Comparison of ENCODE assay signal across 1 cellular context in genomic region chr1:116292929-116293725, GRCh38.
TF ChIP-seq lines count a peak whose summit lies in the region.

No MANE protein-coding gene starts in this region.

TF ChIP-seq in HepG2, 621 proteins besides CTCF, POLR2A, EP300 and RAD21 (continued from another document and continues in another):
- TF ChIP-seq ZNF275 (CRISPR knock-in tag; IDR thresholded peaks at IDR 0.05; ENCODE audit: borderline replicate concordance) (no peak), ZNF232 (CRISPR knock-in tag; IDR thresholded peaks at IDR 0.05; ENCODE audit: borderline replicate concordance) (0 out of 2 replicates have a peak, but pooled peaks have one; percentile 27), IRX3 (CRISPR knock-in tag; IDR thresholded peaks at IDR 0.05; ENCODE audit: borderline replicate concordance, low read depth) (no peak), ZBTB46 (CRISPR knock-in tag; IDR thresholded peaks at IDR 0.05; ENCODE audit: borderline replicate concordance) (no peak), ZBTB8A (CRISPR knock-in tag; IDR thresholded peaks at IDR 0.05; ENCODE audit: borderline replicate concordance, low read depth) (no peak), MBNL3 (CRISPR knock-in tag; conservative IDR thresholded peaks at IDR 0.05) (no peak), SNAPC5 (CRISPR knock-in tag; IDR thresholded peaks at IDR 0.05; ENCODE audit: borderline replicate concordance) (no peak), AGO2 (optimal IDR thresholded peaks at IDR 0.05; ENCODE audit: low read depth, low read length) (no peak), SUZ12 (IDR thresholded peaks at IDR 0.05; ENCODE audit: low read depth, low read length) (no peak), ETS1 (CRISPR knock-in tag; IDR thresholded peaks at IDR 0.05) (no peak), KDM3A (CRISPR knock-in tag; IDR thresholded peaks at IDR 0.05; ENCODE audit: low read depth) (0 out of 2 replicates have a peak, but pooled peaks have one; percentile 59), ZBTB40 (IDR thresholded peaks at IDR 0.05) (no peak), ZBTB40 (CRISPR knock-in tag; IDR thresholded peaks at IDR 0.05) (peak; percentile 66; the same call in 1 of the 2 replicates), GABPA (IDR thresholded peaks at IDR 0.05; ENCODE audit: low read depth, low read length) (no peak), GABPA (CRISPR knock-in tag; IDR thresholded peaks at IDR 0.05; ENCODE audit: low read depth) (0 out of 2 replicates have a peak, but pooled peaks have one; percentile 40), ZNF451 (CRISPR knock-in tag; IDR thresholded peaks at IDR 0.05) (no peak), ZNF138 (CRISPR knock-in tag; IDR thresholded peaks at IDR 0.05; ENCODE audit: low read depth) (no peak), ZNF709 (CRISPR knock-in tag; IDR thresholded peaks at IDR 0.05) (0 out of 2 replicates have a peak, but pooled peaks have one; percentile 40), SIX4 (CRISPR knock-in tag; IDR thresholded peaks at IDR 0.05) (peak; percentile 65), SAP130 (CRISPR knock-in tag; IDR thresholded peaks at IDR 0.05; ENCODE audit: low read depth) (peak; percentile 78), TBL1XR1 (IDR thresholded peaks at IDR 0.05; ENCODE audit: borderline replicate concordance, low read length, partially characterized antibody) (peak; percentile 87), ZNF570 (CRISPR knock-in tag; IDR thresholded peaks at IDR 0.05; ENCODE audit: borderline replicate concordance) (no peak), ZNF75D (CRISPR knock-in tag; IDR thresholded peaks at IDR 0.05; ENCODE audit: borderline replicate concordance) (no peak), ATF7 (IDR thresholded peaks at IDR 0.05) (no peak), ATF7 (CRISPR knock-in tag; IDR thresholded peaks at IDR 0.05) (no peak), ZNF33B (CRISPR knock-in tag; IDR thresholded peaks at IDR 0.05) (no peak), ZNF781 (CRISPR knock-in tag; IDR thresholded peaks at IDR 0.05; ENCODE audit: borderline replicate concordance, not compliant biosample characterization) (no peak), MEF2D (CRISPR knock-in tag; IDR thresholded peaks at IDR 0.05) (peak; percentile 99), NR3C1 (CRISPR knock-in tag; IDR thresholded peaks at IDR 0.05) (no peak), BRCA1 (CRISPR knock-in tag; IDR thresholded peaks at IDR 0.05) (no peak), RARA (CRISPR knock-in tag; IDR thresholded peaks at IDR 0.05) (peak; percentile 98), POLR2G (IDR thresholded peaks at IDR 0.05; ENCODE audit: low read depth, low read length) (no peak), ZMYM3 (CRISPR knock-in tag; IDR thresholded peaks at IDR 0.05) (peak; percentile 76; the same call in 1 of the 2 replicates), GRHL1 (CRISPR knock-in tag; conservative IDR thresholded peaks at IDR 0.05) (no peak), SPEN (CRISPR knock-in tag; IDR thresholded peaks at IDR 0.05; ENCODE audit: low read depth) (peak; percentile 53; the same call in 1 of the 2 replicates), MXD3 (CRISPR knock-in tag; IDR thresholded peaks at IDR 0.05) (no peak), ZNF207 (IDR thresholded peaks at IDR 0.05; ENCODE audit: borderline replicate concordance) (no peak), ZNF557 (CRISPR knock-in tag; IDR thresholded peaks at IDR 0.05) (peak; percentile 84; the same call in 1 of the 2 replicates), ZNF260 (CRISPR knock-in tag; IDR thresholded peaks at IDR 0.05; ENCODE audit: borderline replicate concordance, low read depth) (no peak)
- TF ChIP-seq, protein P1, sequence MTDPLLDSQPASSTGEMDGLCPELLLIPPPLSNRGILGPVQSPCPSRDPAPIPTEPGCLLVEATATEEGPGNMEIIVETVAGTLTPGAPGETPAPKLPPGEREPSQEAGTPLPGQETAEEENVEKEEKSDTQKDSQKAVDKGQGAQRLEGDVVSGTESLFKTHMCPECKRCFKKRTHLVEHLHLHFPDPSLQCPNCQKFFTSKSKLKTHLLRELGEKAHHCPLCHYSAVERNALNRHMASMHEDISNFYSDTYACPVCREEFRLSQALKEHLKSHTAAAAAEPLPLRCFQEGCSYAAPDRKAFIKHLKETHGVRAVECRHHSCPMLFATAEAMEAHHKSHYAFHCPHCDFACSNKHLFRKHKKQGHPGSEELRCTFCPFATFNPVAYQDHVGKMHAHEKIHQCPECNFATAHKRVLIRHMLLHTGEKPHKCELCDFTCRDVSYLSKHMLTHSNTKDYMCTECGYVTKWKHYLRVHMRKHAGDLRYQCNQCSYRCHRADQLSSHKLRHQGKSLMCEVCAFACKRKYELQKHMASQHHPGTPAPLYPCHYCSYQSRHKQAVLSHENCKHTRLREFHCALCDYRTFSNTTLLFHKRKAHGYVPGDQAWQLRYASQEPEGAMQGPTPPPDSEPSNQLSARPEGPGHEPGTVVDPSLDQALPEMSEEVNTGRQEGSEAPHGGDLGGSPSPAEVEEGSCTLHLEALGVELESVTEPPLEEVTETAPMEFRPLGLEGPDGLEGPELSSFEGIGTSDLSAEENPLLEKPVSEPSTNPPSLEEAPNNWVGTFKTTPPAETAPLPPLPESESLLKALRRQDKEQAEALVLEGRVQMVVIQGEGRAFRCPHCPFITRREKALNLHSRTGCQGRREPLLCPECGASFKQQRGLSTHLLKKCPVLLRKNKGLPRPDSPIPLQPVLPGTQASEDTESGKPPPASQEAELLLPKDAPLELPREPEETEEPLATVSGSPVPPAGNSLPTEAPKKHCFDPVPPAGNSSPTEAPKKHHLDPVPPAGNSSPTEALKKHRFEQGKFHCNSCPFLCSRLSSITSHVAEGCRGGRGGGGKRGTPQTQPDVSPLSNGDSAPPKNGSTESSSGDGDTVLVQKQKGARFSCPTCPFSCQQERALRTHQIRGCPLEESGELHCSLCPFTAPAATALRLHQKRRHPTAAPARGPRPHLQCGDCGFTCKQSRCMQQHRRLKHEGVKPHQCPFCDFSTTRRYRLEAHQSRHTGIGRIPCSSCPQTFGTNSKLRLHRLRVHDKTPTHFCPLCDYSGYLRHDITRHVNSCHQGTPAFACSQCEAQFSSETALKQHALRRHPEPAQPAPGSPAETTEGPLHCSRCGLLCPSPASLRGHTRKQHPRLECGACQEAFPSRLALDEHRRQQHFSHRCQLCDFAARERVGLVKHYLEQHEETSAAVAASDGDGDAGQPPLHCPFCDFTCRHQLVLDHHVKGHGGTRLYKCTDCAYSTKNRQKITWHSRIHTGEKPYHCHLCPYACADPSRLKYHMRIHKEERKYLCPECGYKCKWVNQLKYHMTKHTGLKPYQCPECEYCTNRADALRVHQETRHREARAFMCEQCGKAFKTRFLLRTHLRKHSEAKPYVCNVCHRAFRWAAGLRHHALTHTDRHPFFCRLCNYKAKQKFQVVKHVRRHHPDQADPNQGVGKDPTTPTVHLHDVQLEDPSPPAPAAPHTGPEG (CRISPR knock-in tag; IDR thresholded peaks at IDR 0.05) = peak; percentile 49; the same call in 1 of the 2 replicates
